In the genomic region with DNA sequence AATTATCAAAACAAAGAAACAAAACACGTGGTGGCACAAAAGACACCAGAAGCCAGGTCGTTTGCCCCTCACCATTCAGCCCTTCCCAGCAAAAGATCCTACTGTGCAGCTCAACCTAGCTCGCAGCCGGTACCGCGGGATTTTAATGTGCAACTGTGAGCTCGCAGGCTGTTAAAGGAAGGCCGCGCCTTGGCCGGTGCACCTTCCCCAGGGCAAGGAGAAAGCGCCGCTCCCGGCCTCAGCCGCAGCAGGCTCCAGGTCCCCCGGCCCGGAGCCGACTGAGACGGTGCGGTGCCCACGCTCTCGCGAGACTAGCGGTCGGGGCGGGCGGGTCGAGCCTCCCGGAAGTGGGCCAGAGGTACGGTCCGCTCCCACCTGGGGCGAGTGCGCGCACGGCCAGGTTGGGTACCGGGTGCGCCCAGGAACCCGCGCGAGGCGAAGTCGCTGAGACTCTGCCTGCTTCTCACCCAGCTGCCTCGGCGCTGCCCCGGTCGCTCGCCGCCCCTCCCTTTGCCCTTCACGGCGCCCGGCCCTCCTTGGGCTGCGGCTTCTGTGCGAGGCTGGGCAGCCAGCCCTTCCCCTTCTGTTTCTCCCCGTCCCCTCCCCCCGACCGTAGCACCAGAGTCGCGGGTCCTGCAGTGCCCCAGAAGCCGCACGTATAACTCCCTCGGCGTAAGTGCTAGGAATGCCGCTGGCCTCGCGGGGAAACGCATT, we compare ENCODE assay signal across 1 cellular context.
TF ChIP-seq lines count a peak whose summit lies in the region.

A gene (plus strand): TSS at position 618 of the 714 bp plus-strand sequence. CDS start 682 bp downstream, outside the sequence.

TF ChIP-seq in SK-N-SH, 30 proteins besides CTCF, POLR2A, EP300 and RAD21:
- TF ChIP-seq TAF1 (IDR thresholded peaks at IDR 0.05; ENCODE audit: borderline replicate concordance, low read depth, low read length): peak; percentile 86
- 0 out of 2 replicates have a peak, but pooled peaks have one; percentile 29 for TF ChIP-seq RCOR1 (IDR thresholded peaks at IDR 0.05; ENCODE audit: low read length)
- peak; percentile 59 for TF ChIP-seq GABPA (IDR thresholded peaks at IDR 0.05; ENCODE audit: low read depth)
- TF ChIP-seq YY1 (IDR thresholded peaks at IDR 0.05; ENCODE audit: low read depth): 0 out of 2 replicates have a peak, but pooled peaks have one; percentile 44
- peak; percentile 6; the same call in 1 of the 2 replicates for TF ChIP-seq MXI1 (IDR thresholded peaks at IDR 0.05; ENCODE audit: low read depth, low read length)
- TF ChIP-seq ELF1 (IDR thresholded peaks at IDR 0.05): peak; percentile 92
- peak; percentile 91 for TF ChIP-seq POLR2AphosphoS5 (IDR thresholded peaks at IDR 0.05; ENCODE audit: low read depth, low read length)
- TF ChIP-seq, protein P1, sequence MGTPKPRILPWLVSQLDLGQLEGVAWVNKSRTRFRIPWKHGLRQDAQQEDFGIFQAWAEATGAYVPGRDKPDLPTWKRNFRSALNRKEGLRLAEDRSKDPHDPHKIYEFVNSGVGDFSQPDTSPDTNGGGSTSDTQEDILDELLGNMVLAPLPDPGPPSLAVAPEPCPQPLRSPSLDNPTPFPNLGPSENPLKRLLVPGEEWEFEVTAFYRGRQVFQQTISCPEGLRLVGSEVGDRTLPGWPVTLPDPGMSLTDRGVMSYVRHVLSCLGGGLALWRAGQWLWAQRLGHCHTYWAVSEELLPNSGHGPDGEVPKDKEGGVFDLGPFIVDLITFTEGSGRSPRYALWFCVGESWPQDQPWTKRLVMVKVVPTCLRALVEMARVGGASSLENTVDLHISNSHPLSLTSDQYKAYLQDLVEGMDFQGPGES (IDR thresholded peaks at IDR 0.05; ENCODE audit: low read depth, low read length): no peak
- TF ChIP-seq, protein P2, sequence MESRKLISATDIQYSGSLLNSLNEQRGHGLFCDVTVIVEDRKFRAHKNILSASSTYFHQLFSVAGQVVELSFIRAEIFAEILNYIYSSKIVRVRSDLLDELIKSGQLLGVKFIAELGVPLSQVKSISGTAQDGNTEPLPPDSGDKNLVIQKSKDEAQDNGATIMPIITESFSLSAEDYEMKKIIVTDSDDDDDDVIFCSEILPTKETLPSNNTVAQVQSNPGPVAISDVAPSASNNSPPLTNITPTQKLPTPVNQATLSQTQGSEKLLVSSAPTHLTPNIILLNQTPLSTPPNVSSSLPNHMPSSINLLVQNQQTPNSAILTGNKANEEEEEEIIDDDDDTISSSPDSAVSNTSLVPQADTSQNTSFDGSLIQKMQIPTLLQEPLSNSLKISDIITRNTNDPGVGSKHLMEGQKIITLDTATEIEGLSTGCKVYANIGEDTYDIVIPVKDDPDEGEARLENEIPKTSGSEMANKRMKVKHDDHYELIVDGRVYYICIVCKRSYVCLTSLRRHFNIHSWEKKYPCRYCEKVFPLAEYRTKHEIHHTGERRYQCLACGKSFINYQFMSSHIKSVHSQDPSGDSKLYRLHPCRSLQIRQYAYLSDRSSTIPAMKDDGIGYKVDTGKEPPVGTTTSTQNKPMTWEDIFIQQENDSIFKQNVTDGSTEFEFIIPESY (IDR thresholded peaks at IDR 0.05; ENCODE audit: borderline replicate concordance, low read depth): peak; percentile 97
- TF ChIP-seq, protein P3, sequence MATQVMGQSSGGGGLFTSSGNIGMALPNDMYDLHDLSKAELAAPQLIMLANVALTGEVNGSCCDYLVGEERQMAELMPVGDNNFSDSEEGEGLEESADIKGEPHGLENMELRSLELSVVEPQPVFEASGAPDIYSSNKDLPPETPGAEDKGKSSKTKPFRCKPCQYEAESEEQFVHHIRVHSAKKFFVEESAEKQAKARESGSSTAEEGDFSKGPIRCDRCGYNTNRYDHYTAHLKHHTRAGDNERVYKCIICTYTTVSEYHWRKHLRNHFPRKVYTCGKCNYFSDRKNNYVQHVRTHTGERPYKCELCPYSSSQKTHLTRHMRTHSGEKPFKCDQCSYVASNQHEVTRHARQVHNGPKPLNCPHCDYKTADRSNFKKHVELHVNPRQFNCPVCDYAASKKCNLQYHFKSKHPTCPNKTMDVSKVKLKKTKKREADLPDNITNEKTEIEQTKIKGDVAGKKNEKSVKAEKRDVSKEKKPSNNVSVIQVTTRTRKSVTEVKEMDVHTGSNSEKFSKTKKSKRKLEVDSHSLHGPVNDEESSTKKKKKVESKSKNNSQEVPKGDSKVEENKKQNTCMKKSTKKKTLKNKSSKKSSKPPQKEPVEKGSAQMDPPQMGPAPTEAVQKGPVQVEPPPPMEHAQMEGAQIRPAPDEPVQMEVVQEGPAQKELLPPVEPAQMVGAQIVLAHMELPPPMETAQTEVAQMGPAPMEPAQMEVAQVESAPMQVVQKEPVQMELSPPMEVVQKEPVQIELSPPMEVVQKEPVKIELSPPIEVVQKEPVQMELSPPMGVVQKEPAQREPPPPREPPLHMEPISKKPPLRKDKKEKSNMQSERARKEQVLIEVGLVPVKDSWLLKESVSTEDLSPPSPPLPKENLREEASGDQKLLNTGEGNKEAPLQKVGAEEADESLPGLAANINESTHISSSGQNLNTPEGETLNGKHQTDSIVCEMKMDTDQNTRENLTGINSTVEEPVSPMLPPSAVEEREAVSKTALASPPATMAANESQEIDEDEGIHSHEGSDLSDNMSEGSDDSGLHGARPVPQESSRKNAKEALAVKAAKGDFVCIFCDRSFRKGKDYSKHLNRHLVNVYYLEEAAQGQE (IDR thresholded peaks at IDR 0.05; ENCODE audit: low read depth, low read length): 0 out of 2 replicates have a peak, but pooled peaks have one; percentile 3
- TF ChIP-seq, protein P4, sequence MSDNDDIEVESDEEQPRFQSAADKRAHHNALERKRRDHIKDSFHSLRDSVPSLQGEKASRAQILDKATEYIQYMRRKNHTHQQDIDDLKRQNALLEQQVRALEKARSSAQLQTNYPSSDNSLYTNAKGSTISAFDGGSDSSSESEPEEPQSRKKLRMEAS (IDR thresholded peaks at IDR 0.05; ENCODE audit: low read depth): no peak; the same call in 1 of the 2 replicates
- TF ChIP-seq, protein P5, sequence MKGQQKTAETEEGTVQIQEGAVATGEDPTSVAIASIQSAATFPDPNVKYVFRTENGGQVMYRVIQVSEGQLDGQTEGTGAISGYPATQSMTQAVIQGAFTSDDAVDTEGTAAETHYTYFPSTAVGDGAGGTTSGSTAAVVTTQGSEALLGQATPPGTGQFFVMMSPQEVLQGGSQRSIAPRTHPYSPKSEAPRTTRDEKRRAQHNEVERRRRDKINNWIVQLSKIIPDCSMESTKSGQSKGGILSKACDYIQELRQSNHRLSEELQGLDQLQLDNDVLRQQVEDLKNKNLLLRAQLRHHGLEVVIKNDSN (IDR thresholded peaks at IDR 0.05; ENCODE audit: borderline replicate concordance, low read depth): no peak
- peak; percentile 63; the same call in 1 of the 2 replicates for TF ChIP-seq SIN3A (IDR thresholded peaks at IDR 0.05; ENCODE audit: borderline replicate concordance, low read depth, low read length)
- TF ChIP-seq MEF2A (IDR thresholded peaks at IDR 0.05; ENCODE audit: borderline replicate concordance, low read depth): no peak
- TF ChIP-seq, protein P6, sequence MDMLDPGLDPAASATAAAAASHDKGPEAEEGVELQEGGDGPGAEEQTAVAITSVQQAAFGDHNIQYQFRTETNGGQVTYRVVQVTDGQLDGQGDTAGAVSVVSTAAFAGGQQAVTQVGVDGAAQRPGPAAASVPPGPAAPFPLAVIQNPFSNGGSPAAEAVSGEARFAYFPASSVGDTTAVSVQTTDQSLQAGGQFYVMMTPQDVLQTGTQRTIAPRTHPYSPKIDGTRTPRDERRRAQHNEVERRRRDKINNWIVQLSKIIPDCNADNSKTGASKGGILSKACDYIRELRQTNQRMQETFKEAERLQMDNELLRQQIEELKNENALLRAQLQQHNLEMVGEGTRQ (IDR thresholded peaks at IDR 0.05; ENCODE audit: borderline replicate concordance, low read depth, low read length): no peak
- no peak for TF ChIP-seq JUND (IDR thresholded peaks at IDR 0.05)
- no peak; the same call in 1 of the 2 replicates for TF ChIP-seq RFX5 (IDR thresholded peaks at IDR 0.05; ENCODE audit: low read length)
- TF ChIP-seq, protein P7, sequence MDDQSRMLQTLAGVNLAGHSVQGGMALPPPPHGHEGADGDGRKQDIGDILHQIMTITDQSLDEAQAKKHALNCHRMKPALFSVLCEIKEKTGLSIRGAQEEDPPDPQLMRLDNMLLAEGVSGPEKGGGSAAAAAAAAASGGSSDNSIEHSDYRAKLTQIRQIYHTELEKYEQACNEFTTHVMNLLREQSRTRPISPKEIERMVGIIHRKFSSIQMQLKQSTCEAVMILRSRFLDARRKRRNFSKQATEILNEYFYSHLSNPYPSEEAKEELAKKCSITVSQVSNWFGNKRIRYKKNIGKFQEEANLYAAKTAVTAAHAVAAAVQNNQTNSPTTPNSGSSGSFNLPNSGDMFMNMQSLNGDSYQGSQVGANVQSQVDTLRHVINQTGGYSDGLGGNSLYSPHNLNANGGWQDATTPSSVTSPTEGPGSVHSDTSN (IDR thresholded peaks at IDR 0.05): no peak
- no peak for TF ChIP-seq GATA2 (CRISPR knock-in tag; IDR thresholded peaks at IDR 0.05)
- TF ChIP-seq CHD2 (IDR thresholded peaks at IDR 0.05; ENCODE audit: low read length, partially characterized antibody): peak; percentile 99
- TF ChIP-seq NFIC (IDR thresholded peaks at IDR 0.05; ENCODE audit: borderline replicate concordance): 0 out of 2 replicates have a peak, but pooled peaks have one; percentile 14
- TF ChIP-seq TEAD4 (IDR thresholded peaks at IDR 0.05; ENCODE audit: borderline replicate concordance, insufficient read depth): 0 out of 2 replicates have a peak, but pooled peaks have one; percentile 6
